Comparison of ENCODE assay signal across 17 cellular contexts in genomic region chr12:53069621-53070410, GRCh38. TPM values are rescaled to one million over a fixed set of nuclear protein-coding genes. Genes with fewer than 3 reads are reported as not detected.
DNase-seq lines count a peak whose midpoint lies in the region; ATAC-seq and TF ChIP-seq lines count a peak whose summit lies in the region.
"Had no signal": no experiment of that assay in that cellular context is flagged by ENCODE, and none has a peak within 500 bp of the region (broad histone marks: within the 10 kb centered on the region; RNA-seq: fewer than 3 reads in every experiment).

No MANE protein-coding gene starts in this region.

- no peak overlapping the region for H3K9ac ChIP-seq in neural progenitor cell
- H3K9ac ChIP-seq: parathyroid adenoma had no signal

- H3K4me3 ChIP-seq in ascending aorta, result no peak overlapping the region
- peak overlapping the region in 1 of 2 donors; percentile 3 for H3K4me3 ChIP-seq in gastroesophageal sphincter
- H3K4me3 ChIP-seq in neural progenitor cell, result no peak overlapping the region
- no peak overlapping the region for H3K4me3 ChIP-seq in upper lobe of right lung

- H3K27me3 ChIP-seq in ascending aorta, result no peaks in the 10 kb centered on the region
- H3K27me3 ChIP-seq in gastroesophageal sphincter, result no peaks in the 10 kb centered on the region
- no peaks in the 10 kb centered on the region for H3K27me3 ChIP-seq in neural progenitor cell
- H3K27me3 ChIP-seq in upper lobe of right lung, result no peaks in the 10 kb centered on the region

- peaks cover 32 to 56% of the 10 kb centered on the region in 2 donors for H3K4me1 ChIP-seq in ascending aorta
- peaks cover 20 to 100% (median 79%) of the 10 kb centered on the region in 3 donors for H3K4me1 ChIP-seq in gastroesophageal sphincter
- peaks cover 19% of the 10 kb centered on the region for H3K4me1 ChIP-seq in neural progenitor cell
- H3K4me1 ChIP-seq in upper lobe of right lung, result peaks cover 46% of the 10 kb centered on the region

- peaks cover 38% of the 10 kb centered on the region for H3K4me1 Mint-ChIP-seq in neural progenitor cell

- H3K4me2 ChIP-seq in neural progenitor cell, result no peak overlapping the region

- WGBS in gastroesophageal sphincter (ENCODE audit: low coverage in 1 of 2), 2 donors, result 33 to 64% methylated on average over 3 to 5 of the region's 12 CpGs

- H3K27ac ChIP-seq in ascending aorta, result peak overlapping the region; percentile 83 to 95
- H3K27ac ChIP-seq in gastroesophageal sphincter, result peak overlapping the region; percentile 79 to 95 (median 86)
- H3K27ac ChIP-seq in neural progenitor cell, result no peak overlapping the region
- no peak overlapping the region for H3K27ac ChIP-seq in upper lobe of right lung
- H3K27ac ChIP-seq: epithelial cell of prostate had no signal

- peaks cover 16% of the 10 kb centered on the region for H3F3A ChIP-seq in neural progenitor cell (ENCODE audit: low read depth)

- H3K4me3 Mint-ChIP-seq in neural progenitor cell, result no peak overlapping the region
- H3K4me3 Mint-ChIP-seq: CD14-positive monocyte had no signal

- H3K79me2 ChIP-seq in neural progenitor cell (ENCODE audit: low read depth), result no peaks in the 10 kb centered on the region
- H3K79me2 ChIP-seq: parathyroid adenoma had no signal

- peak; percentile 53 for ATAC-seq in gastroesophageal sphincter
- ATAC-seq in upper lobe of right lung, result no peak
- no peak for ATAC-seq in HG02973 (IDR thresholded peaks at IDR 0.05; ENCODE audit: unreplicated experiment)
- ATAC-seq: Panc1 had no signal

- H3K9me3 ChIP-seq in ascending aorta, result no peaks in the 10 kb centered on the region
- H3K9me3 ChIP-seq in gastroesophageal sphincter, result no peaks in the 10 kb centered on the region
- H3K9me3 ChIP-seq in neural progenitor cell (ENCODE audit: low read depth), result no peaks in the 10 kb centered on the region
- H3K9me3 ChIP-seq in upper lobe of right lung, result no peaks in the 10 kb centered on the region

- intact Hi-C loops in ascending aorta (cut with DNase I), result no loop called here
- intact Hi-C loops in upper lobe of right lung (cut with DNase I), result loop anchor here (5.0 kb wide), 1 partner anchor 32 kb away; the partner anchor contains the start of gene SOAT2

- peak overlapping the region; percentile 60 for H3K27ac Mint-ChIP-seq in neural progenitor cell

- no peak for TF ChIP-seq POLR2A in gastroesophageal sphincter (IDR thresholded peaks at IDR 0.05)

- peaks cover 22 to 37% of the 10 kb centered on the region in 2 donors for H3K36me3 ChIP-seq in ascending aorta
- H3K36me3 ChIP-seq in gastroesophageal sphincter, result peaks cover 0 to 69% of the 10 kb centered on the region in 2 donors
- no peaks in the 10 kb centered on the region for H3K36me3 ChIP-seq in neural progenitor cell
- peaks cover 25% of the 10 kb centered on the region for H3K36me3 ChIP-seq in upper lobe of right lung

- no peak for TF ChIP-seq EP300 in gastroesophageal sphincter (IDR thresholded peaks at IDR 0.05)

- peaks cover 2% of the 10 kb centered on the region for H3K9me3 Mint-ChIP-seq in neural progenitor cell
- H3K9me3 Mint-ChIP-seq: CD14-positive monocyte had no signal

- DNase-seq in ascending aorta (ENCODE audit: low spot score in 2 of 2) (peak in 1 of 2 donors; percentile 69), neural progenitor cell (ENCODE audit: low spot score) (no peak), upper lobe of right lung (peak; percentile 52), HK-2 (ENCODE audit: unreplicated experiment) (no peak), dedifferentiated amniotic fluid mesenchymal stem cell (ENCODE audit: extremely low spot score) (no peak)
- DNase-seq: hippocampal formation; Kasumi-1; NCI-H1694; NCI-H510A treated with DMSO at 0.1 percent for 48 hours; stimulated activated CD8-positive, alpha-beta memory T cell treated with anti-CD3 and anti-CD28 coated beads, Interleukin-4, amount 100 ng/mL, for 48 hours had no signal

- TF ChIP-seq CTCF in ascending aorta (IDR thresholded peaks at IDR 0.05), result no peak
- TF ChIP-seq CTCF in gastroesophageal sphincter (IDR thresholded peaks at IDR 0.05), result no peak
- TF ChIP-seq CTCF in neural progenitor cell (IDR thresholded peaks at IDR 0.05), result no peak
- TF ChIP-seq CTCF in upper lobe of right lung (IDR thresholded peaks at IDR 0.05), result no peak

- peaks cover 22% of the 10 kb centered on the region for H4K20me1 ChIP-seq in neural progenitor cell (ENCODE audit: low read depth)

- peaks cover 17% of the 10 kb centered on the region for H3K36me3 Mint-ChIP-seq in neural progenitor cell

- H3K27me3 Mint-ChIP-seq in neural progenitor cell (ENCODE audit: insufficient read depth, low read depth), result peaks cover 8% of the 10 kb centered on the region

- no peak overlapping the region for H2AFZ ChIP-seq in neural progenitor cell (replicated peaks)
- H2AFZ ChIP-seq: parathyroid adenoma had no signal

RNA-seq across cellular contexts. Expression of gene SPRYD3, which starts 9.4 kb away (rescaled TPM):
- 48.6 TPM for total RNA-seq in ascending aorta
- total RNA-seq in gastroesophageal sphincter, result 100 to 1,000 TPM in 2 of 4 donors, 10 to 100 TPM in 2; 79.1 to 137 (median 110) TPM
- total RNA-seq in neural progenitor cell (ENCODE audit: low replicate concordance), result 5.4 and 6.7 TPM in 2 replicates
- 50.4 TPM for total RNA-seq in upper lobe of right lung

RNA-seq across cellular contexts. Expression of gene TNS2, which starts 20.0 kb away (rescaled TPM):
- total RNA-seq in ascending aorta (608 TPM), gastroesophageal sphincter (100 to 1,000 TPM; 108 to 323 (median 182) TPM), neural progenitor cell (ENCODE audit: low replicate concordance) (0.24 and 0.28 TPM in 2 replicates), upper lobe of right lung (232 TPM)

RNA-seq across cellular contexts. Expression of gene IGFBP6, which starts 27.7 kb away (rescaled TPM):
- total RNA-seq in ascending aorta (1,664 TPM), gastroesophageal sphincter (1,000 to 10,000 TPM in 2 of 4 donors, 100 to 1,000 TPM in 2; 632 to 1,838 (median 914) TPM), neural progenitor cell (ENCODE audit: low replicate concordance) (2.5 and 2.6 TPM in 2 replicates), upper lobe of right lung (34.6 TPM)
- total RNA-seq: T-helper 1 cell treated with Interleukin-12 subunit alpha and Interleukin-12 subunit beta and Interleukin-4 antibody, amounts not matched to agents 30 ng/mL and 1 ng/mL, for 36 hours had no signal

RNA-seq across cellular contexts. Expression of gene SOAT2, which starts 33.5 kb away (rescaled TPM):
- total RNA-seq in ascending aorta, result not detected
- under 1 TPM in 1 of 4 donors, not detected in 3; 0.31 TPM for total RNA-seq in gastroesophageal sphincter
- total RNA-seq in neural progenitor cell (ENCODE audit: low replicate concordance), result not detected in 2 replicates
- not detected for total RNA-seq in upper lobe of right lung
- total RNA-seq: T-helper 1 cell treated with Interleukin-12 subunit alpha and Interleukin-12 subunit beta and Interleukin-4 antibody, amounts not matched to agents 30 ng/mL and 1 ng/mL, for 36 hours had no signal

Comparison
In these comparisons a context has a peak if more than half of its experiments do, and no peak if none do; other contexts are left out.
1. H3K27ac ChIP-seq: peak in ascending aorta (2 of 2) and gastroesophageal sphincter (4 of 4); none in neural progenitor cell (single experiment) and upper lobe of right lung (single experiment).
2. RNA of gene TNS2, which starts 20.0 kb away (total RNA-seq): 608 TPM in ascending aorta (single experiment), 232 TPM in upper lobe of right lung (single experiment) and 108 to 323 TPM in gastroesophageal sphincter; 0.24 to 0.28 TPM in neural progenitor cell; every median in the first group is over 10 times any median in the second.
3. RNA of gene IGFBP6, which starts 27.7 kb away (total RNA-seq): 1,664 TPM in ascending aorta (single experiment) and 632 to 1,838 TPM in gastroesophageal sphincter; 34.6 TPM in upper lobe of right lung (single experiment) and 2.5 to 2.6 TPM in neural progenitor cell; every median in the first group is over 10 times any median in the second.